Comparison of ENCODE assay signal across 8 cellular contexts in the genomic region with DNA sequence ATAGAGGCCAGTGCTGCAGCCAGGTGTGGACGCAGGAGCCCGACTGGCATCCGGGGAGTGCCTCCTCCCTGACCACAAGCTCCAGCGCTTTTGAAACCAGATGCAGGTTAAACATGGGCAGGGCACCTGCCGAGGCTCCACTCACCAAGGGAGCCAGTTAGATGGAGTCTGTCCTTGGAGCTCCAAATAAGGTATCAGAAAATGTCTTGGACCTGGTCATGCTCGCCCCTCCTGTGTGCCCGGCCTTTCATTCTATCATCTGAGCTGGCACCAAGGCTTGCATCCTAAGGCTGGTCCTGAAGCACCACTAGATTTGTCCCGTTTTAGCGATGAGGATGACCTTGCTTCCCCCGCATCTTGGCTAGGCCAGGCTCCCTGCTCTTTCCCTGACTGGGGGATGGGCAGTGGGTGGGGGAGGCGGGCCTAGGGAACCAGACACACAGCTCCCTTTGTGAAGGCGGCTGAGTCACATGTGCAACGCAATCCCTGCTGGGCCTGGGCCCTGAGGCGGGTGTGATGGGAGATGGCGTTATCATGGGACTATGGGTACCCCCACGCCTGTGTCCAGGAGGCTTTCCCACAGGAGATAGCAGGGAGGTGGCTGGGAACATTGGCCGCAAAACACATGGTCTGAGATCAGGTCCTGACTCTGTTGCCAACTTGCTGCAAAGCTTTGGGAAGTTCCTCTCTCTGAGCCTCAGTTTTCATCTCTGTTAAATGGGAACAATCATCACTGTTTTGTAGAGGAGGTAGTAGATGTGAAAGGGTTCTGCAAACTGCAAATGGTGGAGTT. TPM values are rescaled to one million over a fixed set of nuclear protein-coding genes. Genes with fewer than 3 reads are reported as not detected.
A peak's percentile ranks its signal among the peaks of the same experiment; 100 is the strongest.
DNase-seq lines count a peak whose midpoint lies in the region; ATAC-seq, FAIRE-seq and TF ChIP-seq lines count a peak whose summit lies in the region.

No MANE protein-coding gene starts in this region.

- no peaks in the 10 kb centered on the region for H3K36me3 ChIP-seq in NT2/D1 (ENCODE audit: insufficient read depth, insufficient read length, low read length)
- no peaks in the 10 kb centered on the region for H3K36me3 ChIP-seq in esophagus squamous epithelium
- no peaks in the 10 kb centered on the region for H3K36me3 ChIP-seq in pancreas

- H3K27ac Mint-ChIP-seq in immature natural killer cell, result no peak overlapping the region

- H3K4me3 ChIP-seq in NT2/D1 (ENCODE audit: insufficient read length, low read depth) (no peak overlapping the region), esophagus squamous epithelium (no peak overlapping the region), pancreas (peak overlapping the region in 2 of 4 donors; percentile 8 to 17)

- H3K27me3 Mint-ChIP-seq in immature natural killer cell (ENCODE audit: low read depth in 3 of 3), result peaks cover 0 to 8% (median 0%) of the 10 kb centered on the region in 3 donors

- 22 to 55% methylated on average over 11 to 13 of the region's 17 CpGs for WGBS in esophagus squamous epithelium, 2 donors
- 25 to 26% methylated on average over 17 of the region's 17 CpGs for WGBS in pancreas, 2 donors

- TF ChIP-seq CTCF in esophagus squamous epithelium (IDR thresholded peaks at IDR 0.05) (no peak), pancreas (IDR thresholded peaks at IDR 0.05) (no peak)

- no peaks in the 10 kb centered on the region for H3K27me3 ChIP-seq in NT2/D1 (ENCODE audit: insufficient read depth, insufficient read length)
- H3K27me3 ChIP-seq in esophagus squamous epithelium, result no peaks in the 10 kb centered on the region
- H3K27me3 ChIP-seq in pancreas, result no peaks in the 10 kb centered on the region

- H3K9ac ChIP-seq in NT2/D1 (ENCODE audit: insufficient read length, low read depth), result peak overlapping the region; percentile 3

- H3K27ac ChIP-seq in esophagus squamous epithelium (peak overlapping the region; percentile 80 to 95 (median 94)), pancreas (peak overlapping the region in 2 of 4 donors; percentile 74 to 95)

- intact Hi-C loops in esophagus squamous epithelium (cut with DNase I), result no loop called here
- intact Hi-C loops in pancreas (cut with DNase I), result no loop called here

- no peak overlapping the region for H3K4me3 Mint-ChIP-seq in immature natural killer cell

- CTCF ChIA-PET in HEK293T (lab: Yijun Ruan, JAX), result interaction anchor here (1.0 to 1.2 kb wide), 2 partner anchors 16 to 32 kb away, joined by 3 read pairs; no protein-coding TSS in a partner anchor

- no peak for FAIRE-seq in pancreas (lab: Jason Lieb, UNC)

- H3K4me1 Mint-ChIP-seq in immature natural killer cell, result peaks cover 9 to 17% of the 10 kb centered on the region in 2 donors

- ATAC-seq in pancreas, result peak; percentile 5 to 23 (median 16)
- ATAC-seq in HG02973 (IDR thresholded peaks at IDR 0.05; ENCODE audit: unreplicated experiment), result no peak

- no peaks in the 10 kb centered on the region for H3K9me3 ChIP-seq in NT2/D1 (ENCODE audit: insufficient read depth, low read length)
- no peaks in the 10 kb centered on the region for H3K9me3 ChIP-seq in esophagus squamous epithelium
- no peaks in the 10 kb centered on the region for H3K9me3 ChIP-seq in pancreas

- H3K4me1 ChIP-seq in NT2/D1 (ENCODE audit: insufficient read depth, insufficient read length) (peaks cover 70% of the 10 kb centered on the region), esophagus squamous epithelium (peaks cover 41 to 94% (median 42%) of the 10 kb centered on the region in 3 donors), pancreas (peaks cover 27 to 41% (median 33%) of the 10 kb centered on the region in 3 donors)

- DNase-seq in DMS79 treated with DMSO at 0.1 percent for 48 hours (lab: John Stamatoyannopoulos, UW) (peak; percentile 17), NT2/D1 (ENCODE audit: low read depth, low spot score) (no peak), esophagus squamous epithelium (lab: John Stamatoyannopoulos, UW) (no peak), pancreas (peak; percentile 69 to 80 (median 75)), HEK293T (ENCODE audit: extremely low spot score) (no peak), GF-D8 (lab: John Stamatoyannopoulos, UW) (no peak), immature natural killer cell (no peak)

- POLR2A ChIA-PET in HEK293T (lab: Yijun Ruan, JAX), result interaction anchor here (1.2 kb wide), 1 partner anchor 12 kb away, joined by 3 read pairs; no protein-coding TSS in a partner anchor

- H3K9me3 Mint-ChIP-seq in immature natural killer cell, result no peaks in the 10 kb centered on the region

- H3K36me3 Mint-ChIP-seq in immature natural killer cell, result peaks cover 0 to 4% (median 0%) of the 10 kb centered on the region in 3 donors

- no peak for TF ChIP-seq POLR2A in esophagus squamous epithelium (IDR thresholded peaks at IDR 0.05)

TF ChIP-seq in HEK293T, 16 proteins besides CTCF, POLR2A, EP300 and RAD21:
- TF ChIP-seq BHLHE40 (IDR thresholded peaks at IDR 0.05; ENCODE audit: borderline replicate concordance), result no peak
- TF ChIP-seq SUZ12 (IDR thresholded peaks at IDR 0.05), result no peak
- no peak for TF ChIP-seq LEF1 (IDR thresholded peaks at IDR 0.05; ENCODE audit: borderline replicate concordance)
- no peak for TF ChIP-seq CTBP1 (IDR thresholded peaks at IDR 0.05; ENCODE audit: borderline replicate concordance)
- no peak for TF ChIP-seq ZNF384 (IDR thresholded peaks at IDR 0.05)

RNA-seq across cellular contexts. Expression of a gene that starts 5.0 kb away (rescaled TPM):
- total RNA-seq in esophagus squamous epithelium (10 to 100 TPM; 37.0 to 65.5 (median 42.1) TPM), pancreas (100 to 1,000 TPM in 1 of 6 donors, 10 to 100 TPM in 5; 51.3 to 102 (median 94.0) TPM)
- polyA plus RNA-seq in pancreas (10 to 100 TPM; 36.4 to 47.6 TPM), immature natural killer cell (100 to 1,000 TPM; 218 to 784 (median 395) TPM)

RNA-seq across cellular contexts. Expression of a gene that starts 44.7 kb away (rescaled TPM):
- total RNA-seq in esophagus squamous epithelium (1 to 10 TPM in 3 of 4 donors, not detected in 1; 1.5 to 3.9 (median 2.1) TPM), pancreas (under 1 TPM; 0.14 to 0.73 (median 0.34) TPM)
- polyA plus RNA-seq in pancreas (under 1 TPM; 0.80 to 0.84 TPM), immature natural killer cell (10 to 100 TPM; 13.1 to 18.4 (median 15.7) TPM)

Comparison
In these comparisons a context has a peak if more than half of its experiments do, and no peak if none do; other contexts are left out.
1. DNase-seq: peak in DMS79 treated with DMSO at 0.1 percent for 48 hours (single experiment) and pancreas (6 of 6); none in NT2/D1 (single experiment), esophagus squamous epithelium (single experiment), HEK293T (single experiment), GF-D8 (single experiment) and immature natural killer cell (0 of 3).